Comparison of ENCODE assay signal across 8 cellular contexts in genomic region chr1:29202584-29203340, GRCh38. TPM values are rescaled to one million over a fixed set of nuclear protein-coding genes. Genes with fewer than 3 reads are reported as not detected.
DNase-seq lines count a peak whose midpoint lies in the region; ATAC-seq and TF ChIP-seq lines count a peak whose summit lies in the region.

No MANE protein-coding gene starts in this region.

- no peaks in the 10 kb centered on the region for H3F3A ChIP-seq in OCI-LY1 (ENCODE audit: insufficient read depth, low read length)

- H3K4me1 ChIP-seq in ACC112 (ENCODE audit: control insufficient read depth, insufficient read depth, low read length, unreplicated experiment) = peaks cover 9% of the 10 kb centered on the region
- H3K4me1 ChIP-seq in IMR-90 (ENCODE audit: control insufficient read depth, insufficient read depth, low read length) = peaks cover 16% of the 10 kb centered on the region
- no peaks in the 10 kb centered on the region for H3K4me1 ChIP-seq in OCI-LY1 (ENCODE audit: insufficient read depth, low read length, severe bottlenecking)
- H3K4me1 ChIP-seq in mucosa of descending colon (ENCODE audit: low read depth) = peaks cover 10% of the 10 kb centered on the region

- H3K4me3 ChIP-seq in ACC112 (ENCODE audit: low read depth, low read length) (no peak overlapping the region), IMR-90 (ENCODE audit: insufficient read depth, low read depth, low read length) (no peak overlapping the region), OCI-LY1 (ENCODE audit: low read depth, low read length, poor library complexity, severe bottlenecking) (no peak overlapping the region), epithelial cell of esophagus (ENCODE audit: low read length) (no peak overlapping the region), mucosa of descending colon (no peak overlapping the region)

- peaks cover 0 to 20% of the 10 kb centered on the region in 2 experiments; a peak in 2 of 4 replicates for H3K79me1 ChIP-seq in IMR-90 (ENCODE audit: low read depth in 1 of 2, low read length in 2 of 2)

- TF ChIP-seq RAD21 in IMR-90 (IDR thresholded peaks at IDR 0.05; ENCODE audit: low read length) = peak; percentile 99

- peak overlapping the region; percentile 83 for H4K91ac ChIP-seq in IMR-90 (ENCODE audit: insufficient read depth, low read depth, low read length)

- H3K14ac ChIP-seq in IMR-90 (replicated peaks; ENCODE audit: low read depth, low read length) = peak overlapping the region; percentile 86

- DNase-seq in IMR-90 = peak; percentile 99
- DNase-seq in activated CD8-positive, alpha-beta memory T cell treated with anti-CD3 and anti-CD28 coated beads, Interleukin-2, amount 50 U/mL, for 4 hours = peak; percentile 91
- peak; percentile 98 for DNase-seq in epithelial cell of esophagus (ENCODE audit: low read depth)
- DNase-seq in mucosa of descending colon = peak; percentile 90 to 99 (median 94)
- peak; percentile 80 to 84 for DNase-seq in stimulated activated CD8-positive, alpha-beta memory T cell treated with anti-CD3 and anti-CD28 coated beads, Interleukin-2, amount 100 ng/mL, for 1 hour (ENCODE audit: low read depth in 2 of 2)

- H3K27me3 ChIP-seq in ACC112 (ENCODE audit: insufficient read depth, low read length) (no peaks in the 10 kb centered on the region), IMR-90 (ENCODE audit: control insufficient read depth, insufficient read depth, low read length) (no peaks in the 10 kb centered on the region), OCI-LY1 (ENCODE audit: insufficient read depth, low read length) (no peaks in the 10 kb centered on the region)

- no TSS peak for BruUV-seq in IMR-90 (replicated peaks; lab: Mats Ljungman, UMichigan)

- H2BK120ac ChIP-seq in IMR-90 (ENCODE audit: low read depth, low read length) = peak overlapping the region; percentile 83

- dilution Hi-C loops in IMR-90 (cut with HindIII; ENCODE audit: low sequenced_read_pairs, unreplicated experiment) = no loop called here

- 47% methylated on average over 2 of the region's 14 CpGs; no CpG with 5 or more reads in 1 of the 2 experiments for WGBS in IMR-90 (ENCODE audit: extremely low coverage in 2 of 2, insufficient read length in 1 of 2), 2 experiments

- H3K4me2 ChIP-seq in IMR-90 (ENCODE audit: low read depth, low read length) (peak overlapping the region; percentile 38), OCI-LY1 (ENCODE audit: low read length) (no peak overlapping the region)

- H2AK9ac ChIP-seq in IMR-90 (replicated peaks; ENCODE audit: low read depth, low read length, poor library complexity) = peak overlapping the region; percentile 75

- ATAC-seq in GM19035 (IDR thresholded peaks at IDR 0.05; ENCODE audit: unreplicated experiment) (peak; percentile 80), IMR-90 (ENCODE audit: low read depth) (peak; percentile 93), mucosa of descending colon (peak; percentile 99)

- peak overlapping the region; percentile 90 for H3K4ac ChIP-seq in IMR-90 (ENCODE audit: low read depth, low read length)

- peak overlapping the region; percentile 45 for H3K23ac ChIP-seq in IMR-90 (ENCODE audit: low read depth, low read length)

- TF ChIP-seq CTCF in IMR-90 (conservative IDR thresholded peaks at IDR 0.05; ENCODE audit: low read depth, low read length) = peak; percentile 98
- TF ChIP-seq CTCF in OCI-LY1 (IDR thresholded peaks at IDR 0.05; ENCODE audit: low read length) = peak; percentile 98
- peak; percentile 97 for TF ChIP-seq CTCF in epithelial cell of esophagus (IDR thresholded peaks at IDR 0.05; ENCODE audit: insufficient read depth, low read depth, low read length, missing control alignments)
- peak; percentile 91 for TF ChIP-seq CTCF in mucosa of descending colon (IDR thresholded peaks at IDR 0.05)

- CTCF ChIA-PET in IMR-90 (lab: Yijun Ruan, JAX) = interaction anchor here (0.5 to 3.3 kb wide), 18 partner anchors 9 to 326 kb away, joined by 3 to 28 read pairs (median 4); partner anchors contain the start of genes SRSF4 and TMEM200B

- in situ Hi-C loops in IMR-90 (cut with MboI; ENCODE audit: low sequenced_read_pairs) = loop anchor here (10.0 kb wide), 1 partner anchor 418 kb away; no protein-coding TSS in a partner anchor

- H2BK5ac ChIP-seq in IMR-90 (ENCODE audit: low read depth, low read length, poor library complexity, severe bottlenecking) = peak overlapping the region; percentile 76

- peak; percentile 52; the same call in 1 of the 2 replicates for TF ChIP-seq POLR2A in IMR-90 (IDR thresholded peaks at IDR 0.05; ENCODE audit: low read depth, low read length)

- H3K27ac ChIP-seq in ACC112 (ENCODE audit: low read depth, low read length) (peak overlapping the region; percentile 46), IMR-90 (ENCODE audit: insufficient read depth, low read length) (peak overlapping the region; percentile 85), OCI-LY1 (ENCODE audit: low read depth, low read length, poor library complexity, severe bottlenecking) (no peak overlapping the region)

- H3K9me1 ChIP-seq in IMR-90 (ENCODE audit: insufficient read depth, low read length) = peaks cover 19% of the 10 kb centered on the region

- no peaks in the 10 kb centered on the region for H3K9me2 ChIP-seq in OCI-LY1 (ENCODE audit: low read depth, low read length)

- H2BK20ac ChIP-seq in IMR-90 (ENCODE audit: low read depth, low read length) = peak overlapping the region; percentile 86

- intact Hi-C loops in IMR-90 (cut with micrococcal nuclease) = loop anchor here (1.0 to 5.0 kb wide), 5 partner anchors 78 to 418 kb away; no protein-coding TSS in a partner anchor
- intact Hi-C loops in mucosa of descending colon (cut with DNase I, micrococcal nuclease) = loop anchor here (5.0 kb wide), 2 partner anchors 315 to 320 kb away; no protein-coding TSS in a partner anchor

- H3K56ac ChIP-seq in IMR-90 (ENCODE audit: extremely low read depth, insufficient read depth, low read length) = peak overlapping the region; percentile 71; the same call in 1 of the 2 replicates

- peak overlapping the region; percentile 90 for H2AK5ac ChIP-seq in IMR-90 (ENCODE audit: low read depth, low read length)

- no peaks in the 10 kb centered on the region for H3K9me3 ChIP-seq in IMR-90 (ENCODE audit: control insufficient read depth, insufficient read depth, low read length)
- no peaks in the 10 kb centered on the region for H3K9me3 ChIP-seq in OCI-LY1 (ENCODE audit: low read length)
- H3K9me3 ChIP-seq in mucosa of descending colon = no peaks in the 10 kb centered on the region

- H2AFZ ChIP-seq in ACC112 (ENCODE audit: low read length, unreplicated experiment) = no peak overlapping the region
- peak overlapping the region; percentile 73 for H2AFZ ChIP-seq in IMR-90 (replicated peaks; ENCODE audit: low read length, poor library complexity)
- no peak overlapping the region for H2AFZ ChIP-seq in OCI-LY1 (ENCODE audit: low read length)

- H4K20me1 ChIP-seq in IMR-90 (ENCODE audit: insufficient read depth, low read length) (no peaks in the 10 kb centered on the region), OCI-LY1 (ENCODE audit: insufficient read depth, low read length) (no peaks in the 10 kb centered on the region)

- POLR2A ChIA-PET in IMR-90 (lab: Charles Lee; ENCODE audit: unreplicated experiment) = interaction anchor here (0.6 to 0.8 kb wide), 3 partner anchors 21 to 554 kb away, joined by 3 to 17 read pairs (median 4); partner anchors contain the start of genes RNU11 and SRSF4

- peak overlapping the region; percentile 72 for H3K18ac ChIP-seq in IMR-90 (ENCODE audit: low read depth, low read length)

- H3K9ac ChIP-seq in IMR-90 (ENCODE audit: low read depth, low read length) (peak overlapping the region; percentile 26), OCI-LY1 (ENCODE audit: low read length) (no peak overlapping the region)

- no peaks in the 10 kb centered on the region for H3K79me2 ChIP-seq in ACC112 (ENCODE audit: control insufficient read depth, insufficient read depth, low read length, unreplicated experiment)
- no peaks in the 10 kb centered on the region for H3K79me2 ChIP-seq in OCI-LY1 (ENCODE audit: insufficient read depth, low read length)

- H3K36me3 ChIP-seq in ACC112 (ENCODE audit: insufficient read depth, low read length) (0 out of 2 replicates have a peak, but pooled peaks cover 6% of the 10 kb centered on the region), IMR-90 (ENCODE audit: control insufficient read depth, insufficient read depth, low read length) (peaks cover 14% of the 10 kb centered on the region), OCI-LY1 (ENCODE audit: insufficient read depth, low read length) (peaks cover 44% of the 10 kb centered on the region), mucosa of descending colon (ENCODE audit: low read depth) (no peaks in the 10 kb centered on the region)

- peak overlapping the region; percentile 81; the same call in 2 of the 3 replicates for H2BK15ac ChIP-seq in IMR-90 (ENCODE audit: low read depth, low read length)

- peak overlapping the region; percentile 73 to 88 for H4K8ac ChIP-seq in IMR-90 (ENCODE audit: low read depth in 2 of 2, low read length in 2 of 2)

- peak overlapping the region; percentile 79 for H4K5ac ChIP-seq in IMR-90 (ENCODE audit: low read depth, low read length)

TF ChIP-seq in IMR-90, 13 proteins besides CTCF, POLR2A, EP300 and RAD21 (continues in another document):
- peak; percentile 47; the same call in 1 of the 2 replicates for TF ChIP-seq MXI1 (IDR thresholded peaks at IDR 0.05; ENCODE audit: borderline replicate concordance, low read depth, low read length)
- peak; percentile 18; the same call in 1 of the 2 replicates for TF ChIP-seq NFE2L2 (IDR thresholded peaks at IDR 0.05; ENCODE audit: low read depth, low read length)

RNA-seq across cellular contexts. Expression of gene SRSF4, which starts 21.1 kb away (rescaled TPM):
- total RNA-seq in IMR-90 (2012; rRNA removed) = 20.8 and 38.6 TPM in 2 replicates
- polyA plus RNA-seq in IMR-90 (2012; rRNA removed) = 37.8 and 48.5 TPM in 2 replicates
- polyA plus RNA-seq in IMR-90 (2012; cell fraction: cytosol; rRNA removed) = 20.4 and 21.2 TPM in 2 replicates
- 75.0 and 295 TPM in 2 replicates for polyA plus RNA-seq in IMR-90 (2012; cell fraction: nucleus; rRNA removed; ENCODE audit: low replicate concordance)
- 100 to 1,000 TPM in 1 of 3 donors, 10 to 100 TPM in 2; 63.7 to 140 (median 75.2) TPM for total RNA-seq in mucosa of descending colon

RNA-seq across cellular contexts. Expression of gene MECR, which starts 28.0 kb away (rescaled TPM):
- total RNA-seq in IMR-90 (2012; rRNA removed) = 19.2 and 20.3 TPM in 2 replicates
- polyA plus RNA-seq in IMR-90 (2012; rRNA removed) = 24.8 and 38.1 TPM in 2 replicates
- 15.9 and 19.6 TPM in 2 replicates for polyA plus RNA-seq in IMR-90 (2012; cell fraction: cytosol; rRNA removed)
- 25.0 and 29.9 TPM in 2 replicates for polyA plus RNA-seq in IMR-90 (2012; cell fraction: nucleus; rRNA removed; ENCODE audit: low replicate concordance)
- total RNA-seq in mucosa of descending colon = 10 to 100 TPM; 18.3 to 20.8 (median 19.5) TPM

RNA-seq across cellular contexts. Expression of gene PTPRU, which starts 33.6 kb away (rescaled TPM):
- total RNA-seq in IMR-90 (2012; rRNA removed) = 5.0 and 7.0 TPM in 2 replicates
- polyA plus RNA-seq in IMR-90 (2012; rRNA removed) = 10.7 and 10.8 TPM in 2 replicates
- 12.3 and 16.6 TPM in 2 replicates for polyA plus RNA-seq in IMR-90 (2012; cell fraction: cytosol; rRNA removed)
- 18.5 and 56.4 TPM in 2 replicates for polyA plus RNA-seq in IMR-90 (2012; cell fraction: nucleus; rRNA removed; ENCODE audit: low replicate concordance)
- 10 to 100 TPM in 1 of 3 donors, 1 to 10 TPM in 2; 1.8 to 14.3 (median 2.2) TPM for total RNA-seq in mucosa of descending colon
